Comparison of ENCODE assay signal across 11 cellular contexts in the genomic region with DNA sequence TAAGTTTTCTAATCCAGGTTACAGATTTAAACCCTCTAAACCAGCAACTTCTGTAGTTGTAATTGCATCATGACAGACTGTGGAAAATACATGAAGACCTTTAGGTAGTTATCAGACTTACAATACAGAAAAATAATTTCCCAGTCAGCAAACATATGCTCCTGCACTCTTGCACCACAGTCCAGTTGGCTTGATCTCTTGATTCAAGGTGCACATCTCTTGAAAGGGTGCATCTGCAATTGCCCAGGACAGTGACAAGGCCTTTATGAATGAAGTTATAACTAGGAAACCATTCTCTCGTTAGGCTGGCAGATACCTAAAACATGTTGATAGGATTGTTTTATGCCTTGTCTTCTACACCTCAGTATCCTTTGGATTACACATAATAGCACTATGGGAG. TPM values are rescaled to one million over a fixed set of nuclear protein-coding genes. Genes with fewer than 3 reads are reported as not detected.
"Had no signal": no experiment of that assay in that cellular context is flagged by ENCODE, and none has a peak within 500 bp of the region (broad histone marks: within the 10 kb centered on the region; RNA-seq: fewer than 3 reads in every experiment).

No MANE protein-coding gene starts in this region.

- FAIRE-seq: H1, H54 had no signal

- H2AFZ ChIP-seq: GM23248, GM23338 had no signal

- H3K4me1 ChIP-seq: HAP-1 had no signal

- DNase-seq: GM23248, GOT3, H7, H9, HCEC 1CT, HFFc6 had no signal

- H3K4me2 ChIP-seq: GM23338 had no signal

- H3K4me3 ChIP-seq: GM23248, GM23338, HAP-1 had no signal

- H3K36me3 ChIP-seq: HAP-1 had no signal

- ATAC-seq: GM23338, HCT116 had no signal

- H3K9ac ChIP-seq: GM23248 had no signal

- H3K9me3 ChIP-seq: HAP-1 had no signal

- H3K27ac ChIP-seq: GM23248 had no signal

RNA-seq across cellular contexts. Expression of a gene that starts 7.6 kb away (rescaled TPM):
- total RNA-seq: GM23248, GM23338, H1, H7, H9, HFFc6 had no signal
- polyA plus RNA-seq: GM23248, GM23338, H1 had no signal
